25 cellular contexts compared by ENCODE assay signal in genomic region chr11:133560467-133560866, GRCh38. TPM values are rescaled to one million over a fixed set of nuclear protein-coding genes. Genes with fewer than 3 reads are reported as not detected.
"Had no signal": no experiment of that assay in that cellular context is flagged by ENCODE, and none has a peak within 500 bp of the region (broad histone marks: within the 10 kb centered on the region; RNA-seq: fewer than 3 reads in every experiment).

No MANE protein-coding gene starts in this region.

- H3K27me3 ChIP-seq: colonic mucosa, foreskin keratinocyte, neutrophil, stomach, testis had no signal

- H3K36me3 ChIP-seq: colonic mucosa, gastroesophageal sphincter, heart left ventricle, lower lobe of right lung, neutrophil, prostate gland, sigmoid colon, stomach, tibial artery had no signal

- H3K9me3 ChIP-seq: colonic mucosa, gastroesophageal sphincter, heart left ventricle, lower lobe of right lung, mucosa of descending colon, neutrophil, prostate gland, sigmoid colon, stomach, testis, tibial artery had no signal

- H3K27ac ChIP-seq: colonic mucosa, epithelial cell of prostate, foreskin keratinocyte, gastroesophageal sphincter, heart left ventricle, lower lobe of right lung, neutrophil, prostate gland, sigmoid colon, stomach, testis, tibial artery had no signal

- H3K4me3 ChIP-seq: colonic mucosa, gastroesophageal sphincter, heart left ventricle, lower lobe of right lung, mucosa of descending colon, prostate gland, sigmoid colon, stomach, testis, tibial artery had no signal

- DNase-seq: colonic mucosa; effector CD8-positive, alpha-beta T cell; endodermal cell; foreskin keratinocyte; heart left ventricle; hypothalamus; immature natural killer cell; left ventricle myocardium superior; lower lobe of right lung; mucosa of descending colon; naive B cell; right cardiac atrium; sigmoid colon; stimulated activated CD4-positive, alpha-beta T cell treated with anti-CD3 and anti-CD28 coated beads, Interleukin-2, amount 100 ng/mL, for 24 hours; stimulated activated CD4-positive, alpha-beta T cell treated with anti-CD3 and anti-CD28 coated beads, Interleukin-4, amount 100 ng/mL, for 24 hours; stimulated activated naive CD4-positive, alpha-beta T cell treated with Interleukin-2 at 50 U/mL for 16 hours; stomach; testis; tibial artery had no signal

- H3K4me1 ChIP-seq: colonic mucosa, foreskin keratinocyte, gastroesophageal sphincter, heart left ventricle, lower lobe of right lung, prostate gland, sigmoid colon, stomach, testis, tibial artery had no signal

RNA-seq across cellular contexts. Expression of gene OPCML, which starts 28.2 kb away (rescaled TPM):
- total RNA-seq: esophagus mucosa; natural killer cell treated with Interleukin-12 subunit alpha and Interleukin-12 subunit beta and Interleukin-15 and Interleukin-18, amount 100 ng/mL, for 72 hours had no signal
